In the genomic region with DNA sequence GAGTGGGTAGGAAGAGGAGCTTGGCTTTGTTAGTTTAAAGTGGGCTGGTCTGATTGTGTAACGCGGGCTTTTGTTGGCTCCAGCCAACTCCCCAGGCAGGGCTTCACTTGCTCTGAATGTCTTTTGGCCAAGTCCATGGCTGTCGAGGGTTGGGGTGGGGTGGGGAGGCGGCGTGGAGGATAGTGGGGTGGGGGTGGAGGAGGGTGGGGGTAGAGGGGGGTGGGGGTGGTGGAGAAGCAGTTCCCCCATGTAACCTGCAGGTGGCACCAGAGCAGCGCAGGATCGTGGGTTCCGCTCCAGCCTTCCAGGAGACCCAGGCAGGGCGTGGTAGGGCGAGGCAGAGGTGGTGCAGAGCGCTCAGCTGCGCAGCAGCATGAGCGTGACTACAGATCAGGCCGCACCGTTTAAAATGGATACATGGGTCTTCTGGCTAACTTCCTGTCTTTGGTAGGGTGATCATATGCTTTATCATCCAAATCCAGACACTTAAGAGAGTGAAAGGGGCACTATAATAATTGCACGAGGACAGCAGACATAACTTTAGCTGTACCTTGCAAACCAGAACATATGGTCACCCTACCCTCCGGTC, we compare ENCODE assay signal across 8 cellular contexts. TPM values are rescaled to one million over a fixed set of nuclear protein-coding genes. Genes with fewer than 3 reads are reported as not detected.
A peak's percentile ranks its signal among the peaks of the same experiment; 100 is the strongest.
DNase-seq lines count a peak whose midpoint lies in the region; ATAC-seq and TF ChIP-seq lines count a peak whose summit lies in the region.

No MANE protein-coding gene starts in this region.

- DNase-seq in COR-L47 (lab: John Stamatoyannopoulos, UW) = peak; percentile 74
- peak; percentile 82 for DNase-seq in KBM-7
- peak; percentile 54 to 82 (median 78) for DNase-seq in Peyer's patch
- peak; percentile 45 for DNase-seq in activated T-helper 1 cell treated with Interleukin-2 at 50 U/mL for 16 hours (ENCODE audit: low read depth)
- peak; percentile 96 for DNase-seq in fibroblast of peridontal ligament (ENCODE audit: extremely low read depth)
- peak; percentile 83 for DNase-seq in stromal cell of bone marrow (ENCODE audit: low read depth)

- TF ChIP-seq CTCF in Peyer's patch (IDR thresholded peaks at IDR 0.05) = peak; percentile 25 to 79 (median 48)
- peak; percentile 76 for TF ChIP-seq CTCF in neutrophil (IDR thresholded peaks at IDR 0.05)

- peaks cover 0 to 30% (median 3%) of the 10 kb centered on the region in 4 donors for H3K4me1 ChIP-seq in Peyer's patch
- H3K4me1 ChIP-seq in neutrophil (ENCODE audit: control insufficient read depth in 1 of 2, insufficient read depth in 1 of 2, low read depth in 1 of 2, low read length in 1 of 2) = peaks cover 16 to 23% of the 10 kb centered on the region in 2 experiments

- ATAC-seq in GM21717 (IDR thresholded peaks at IDR 0.05; ENCODE audit: unreplicated experiment) = no peak

- H3K9me3 ChIP-seq in Peyer's patch (no peaks in the 10 kb centered on the region), neutrophil (no peaks in the 10 kb centered on the region)

- no peak for TF ChIP-seq POLR2A in Peyer's patch (IDR thresholded peaks at IDR 0.05)

- no peak overlapping the region for H3K4me3 ChIP-seq in Peyer's patch
- no peak overlapping the region for H3K4me3 ChIP-seq in neutrophil (ENCODE audit: low read depth in 1 of 2, low read length in 1 of 2)

- in situ Hi-C loops in KBM-7 (cut with MboI; ENCODE audit: low pct_unique_long_range_greater_than_20kb, low sequenced_read_pairs) = loop anchor here (10.0 kb wide), 1 partner anchor 1449 kb away; no protein-coding TSS in a partner anchor

- no peaks in the 10 kb centered on the region for H3K36me3 ChIP-seq in Peyer's patch
- H3K36me3 ChIP-seq in neutrophil = no peaks in the 10 kb centered on the region

- peak overlapping the region in 1 of 4 donors; percentile 10 for H3K27ac ChIP-seq in Peyer's patch
- no peak overlapping the region for H3K27ac ChIP-seq in neutrophil

- H3K27me3 ChIP-seq in Peyer's patch (no peaks in the 10 kb centered on the region), neutrophil (no peaks in the 10 kb centered on the region)

RNA-seq across cellular contexts. Expression of a gene that starts 28.3 kb away (rescaled TPM):
- total RNA-seq in Peyer's patch = under 1 TPM in 1 of 4 donors, not detected in 3; 0.38 TPM

RNA-seq across cellular contexts. Expression of a gene that starts 59.5 kb away (rescaled TPM):
- total RNA-seq in Peyer's patch = 100 to 1,000 TPM in 1 of 4 donors, 10 to 100 TPM in 3; 52.4 to 116 (median 82.9) TPM

Comparison
In these comparisons a context has a peak if more than half of its experiments do, and no peak if none do; other contexts are left out.
1. DNase-seq: peak in every context shown above with its lines; median percentile 96 in fibroblast of peridontal ligament; 83 in stromal cell of bone marrow; 82 in KBM-7; 78 in Peyer's patch; 74 in COR-L47; 45 in activated T-helper 1 cell treated with Interleukin-2 at 50 U/mL for 16 hours.